ENCODE assay signal across 30 cellular contexts in genomic region chr3:33921608-33922007, GRCh38.
"Had no signal": no experiment of that assay in that cellular context is flagged by ENCODE, and none has a peak within 500 bp of the region (broad histone marks: within the 10 kb centered on the region; RNA-seq: fewer than 3 reads in every experiment).

No MANE protein-coding gene starts in this region.

- H3K9me3 ChIP-seq: esophagus muscularis mucosa, heart right ventricle, pancreas, prostate gland, stomach, thyroid gland had no signal

- H3K4me3 ChIP-seq: esophagus muscularis mucosa, heart right ventricle, pancreas, prostate gland, stomach, thyroid gland had no signal

- H3K4me3 Mint-ChIP-seq: activated CD4-positive, alpha-beta memory T cell treated with anti-CD3 and anti-CD28 coated beads, Interleukin-2, amount 10 ng/mL, durations not matched to agents 7 days and 5 days; activated CD4-positive, alpha-beta T cell treated with anti-CD3 and anti-CD28 coated beads, Interleukin-2, amount 10 ng/mL, durations not matched to agents 7 days and 5 days; activated naive CD4-positive, alpha-beta T cell treated with anti-CD3 and anti-CD28 coated beads, Interleukin-2, amount 10 ng/mL, durations not matched to agents 7 days and 5 days; activated T-cell treated with anti-CD3 and anti-CD28 coated beads, Interleukin-2, amount 50 U/mL, for 24 hours; naive thymus-derived CD8-positive, alpha-beta T cell; neural crest cell; stimulated activated memory B cell treated with anti-CD40 and anti-IgM and Interleukin-4, amounts not matched to agents 10 μg/mL and 1 μg/mL and 100 μg/mL, for 72 hours had no signal

- H3K36me3 ChIP-seq: esophagus muscularis mucosa, heart right ventricle, pancreas, prostate gland, stomach, thyroid gland had no signal

- ATAC-seq: heart right ventricle; left cardiac atrium; left ventricle myocardium superior; naive thymus-derived CD8-positive, alpha-beta T cell; pancreas; sciatic nerve; stimulated activated memory B cell treated with anti-CD40 and anti-IgM and Interleukin-4, amounts not matched to agents 10 μg/mL and 1 μg/mL and 100 μg/mL, for 72 hours had no signal

- H3K4me1 ChIP-seq: esophagus muscularis mucosa, heart right ventricle, pancreas, prostate gland, stomach, thyroid gland had no signal

- H3K27ac Mint-ChIP-seq: activated CD4-positive, alpha-beta memory T cell treated with anti-CD3 and anti-CD28 coated beads, Interleukin-2, amount 10 ng/mL, durations not matched to agents 7 days and 5 days; activated CD4-positive, alpha-beta T cell treated with anti-CD3 and anti-CD28 coated beads, Interleukin-2, amount 10 ng/mL, durations not matched to agents 7 days and 5 days; activated naive CD4-positive, alpha-beta T cell treated with anti-CD3 and anti-CD28 coated beads, Interleukin-2, amount 10 ng/mL, durations not matched to agents 7 days and 5 days; activated T-cell treated with anti-CD3 and anti-CD28 coated beads, Interleukin-2, amount 50 U/mL, for 24 hours; stimulated activated memory B cell treated with anti-CD40 and anti-IgM and Interleukin-4, amounts not matched to agents 10 μg/mL and 1 μg/mL and 100 μg/mL, for 72 hours had no signal

- H3K36me3 Mint-ChIP-seq: activated naive CD4-positive, alpha-beta T cell treated with anti-CD3 and anti-CD28 coated beads, Interleukin-2, amount 10 ng/mL, durations not matched to agents 7 days and 5 days; naive thymus-derived CD8-positive, alpha-beta T cell; stimulated activated memory B cell treated with anti-CD40 and anti-IgM and Interleukin-4, amounts not matched to agents 10 μg/mL and 1 μg/mL and 100 μg/mL, for 72 hours had no signal

- H3K27ac ChIP-seq: esophagus muscularis mucosa, heart right ventricle, pancreas, prostate gland, stomach, thyroid gland had no signal

- H3K4me1 Mint-ChIP-seq: activated CD4-positive, alpha-beta memory T cell treated with anti-CD3 and anti-CD28 coated beads, Interleukin-2, amount 10 ng/mL, durations not matched to agents 7 days and 5 days; activated CD4-positive, alpha-beta T cell treated with anti-CD3 and anti-CD28 coated beads, Interleukin-2, amount 10 ng/mL, durations not matched to agents 7 days and 5 days; activated naive CD4-positive, alpha-beta T cell treated with anti-CD3 and anti-CD28 coated beads, Interleukin-2, amount 10 ng/mL, durations not matched to agents 7 days and 5 days; naive thymus-derived CD8-positive, alpha-beta T cell; stimulated activated memory B cell treated with anti-CD40 and anti-IgM and Interleukin-4, amounts not matched to agents 10 μg/mL and 1 μg/mL and 100 μg/mL, for 72 hours had no signal

- H3K9me3 Mint-ChIP-seq: activated CD4-positive, alpha-beta memory T cell treated with anti-CD3 and anti-CD28 coated beads, Interleukin-2, amount 10 ng/mL, durations not matched to agents 7 days and 5 days; activated CD4-positive, alpha-beta T cell treated with anti-CD3 and anti-CD28 coated beads, Interleukin-2, amount 10 ng/mL, durations not matched to agents 7 days and 5 days; activated naive CD4-positive, alpha-beta T cell treated with anti-CD3 and anti-CD28 coated beads, Interleukin-2, amount 10 ng/mL, durations not matched to agents 7 days and 5 days; activated T-cell treated with anti-CD3 and anti-CD28 coated beads, Interleukin-2, amount 50 U/mL, for 24 hours; stimulated activated memory B cell treated with anti-CD40 and anti-IgM and Interleukin-4, amounts not matched to agents 10 μg/mL and 1 μg/mL and 100 μg/mL, for 72 hours had no signal

- H3K27me3 ChIP-seq: esophagus muscularis mucosa, heart right ventricle, pancreas, stomach, thyroid gland had no signal

- H3K27me3 Mint-ChIP-seq: activated CD4-positive, alpha-beta memory T cell treated with anti-CD3 and anti-CD28 coated beads, Interleukin-2, amount 10 ng/mL, durations not matched to agents 7 days and 5 days; activated CD4-positive, alpha-beta T cell treated with anti-CD3 and anti-CD28 coated beads, Interleukin-2, amount 10 ng/mL, durations not matched to agents 7 days and 5 days; activated naive CD4-positive, alpha-beta T cell treated with anti-CD3 and anti-CD28 coated beads, Interleukin-2, amount 10 ng/mL, durations not matched to agents 7 days and 5 days; activated T-cell treated with anti-CD3 and anti-CD28 coated beads, Interleukin-2, amount 50 U/mL, for 24 hours; stimulated activated memory B cell treated with anti-CD40 and anti-IgM and Interleukin-4, amounts not matched to agents 10 μg/mL and 1 μg/mL and 100 μg/mL, for 72 hours had no signal

- DNase-seq: activated CD4-positive, alpha-beta memory T cell treated with anti-CD3 and anti-CD28 coated beads, Interleukin-2, amount 10 ng/mL, durations not matched to agents 7 days and 5 days; activated CD4-positive, alpha-beta T cell treated with anti-CD3 and anti-CD28 coated beads for 1 hour; activated CD4-positive, alpha-beta T cell treated with anti-CD3 and anti-CD28 coated beads, Interleukin-2, amount 10 ng/mL, durations not matched to agents 7 days and 5 days; activated CD8-positive, alpha-beta memory T cell treated with anti-CD3 and anti-CD28 coated beads, Interleukin-2, amount 50 U/mL, for 48 hours; activated gamma-delta T cell; activated naive CD4-positive, alpha-beta T cell treated with anti-CD3 and anti-CD28 coated beads, Interleukin-2, amount 10 ng/mL, durations not matched to agents 7 days and 5 days; activated T-cell treated with anti-CD3 and anti-CD28 coated beads, Interleukin-2, amount 50 U/mL, for 24 hours; amygdala; effector memory CD4-positive, alpha-beta T cell; foreskin melanocyte; heart right ventricle; left cardiac atrium; left ventricle myocardium superior; naive thymus-derived CD8-positive, alpha-beta T cell; nucleus accumbens; pancreas; retina; small intestine; stimulated activated CD4-positive, alpha-beta T cell treated with anti-CD3 and anti-CD28 coated beads, Interleukin-1b, Interleukin-23, amount 100 ng/mL, for 48 hours; stimulated activated CD4-positive, alpha-beta T cell treated with anti-CD3 and anti-CD28 coated beads, Interleukin-4, amount 100 ng/mL, for 4 hours; stimulated activated CD8-positive, alpha-beta memory T cell treated with anti-CD3 and anti-CD28 coated beads, Interleukin-4, amount 100 ng/mL, for 48 hours; stomach; thyroid gland had no signal

- FAIRE-seq: colon, islet of Langerhans, pancreas, small intestine had no signal
